Comparison of ENCODE assay signal across 8 cellular contexts in the genomic region with DNA sequence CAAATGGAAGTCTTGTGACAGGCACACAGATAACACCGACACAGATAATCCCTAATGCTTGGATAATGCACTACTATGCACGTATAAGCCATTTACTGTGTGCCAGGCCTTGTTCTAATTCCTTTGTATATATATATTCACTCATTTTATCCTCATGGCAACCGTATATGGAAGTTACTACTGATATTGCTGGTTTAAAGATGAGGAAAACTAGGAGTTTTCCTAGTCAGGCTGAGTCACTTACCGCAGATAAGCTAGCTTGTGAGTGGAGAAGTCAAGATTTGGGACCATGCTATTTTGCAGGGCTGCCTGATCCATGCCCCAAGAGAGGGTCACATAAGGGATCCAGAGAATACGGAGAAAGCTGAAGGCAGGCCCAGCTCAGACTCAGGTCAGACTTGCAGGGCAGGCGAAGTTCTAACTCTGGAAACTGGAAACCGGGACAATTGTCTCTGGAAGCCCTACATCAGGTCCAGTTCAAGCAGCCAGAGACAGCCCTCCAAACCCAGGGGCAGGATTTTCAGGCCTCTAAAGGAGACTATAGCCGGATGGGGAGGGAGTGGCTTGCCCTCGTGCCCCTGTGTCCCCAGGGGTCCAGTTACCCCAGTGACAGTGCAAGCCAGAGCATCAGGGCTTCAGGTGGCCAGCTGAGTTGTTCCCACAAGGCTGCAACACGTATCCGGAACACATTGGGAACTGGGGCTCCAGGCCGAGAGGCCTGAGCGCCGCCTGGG.
DNase-seq lines count a peak whose midpoint lies in the region; ATAC-seq and TF ChIP-seq lines count a peak whose summit lies in the region.

No MANE protein-coding gene starts in this region.

- TF ChIP-seq EP300 in transverse colon (IDR thresholded peaks at IDR 0.05; ENCODE audit: low read depth), result no peak

- TF ChIP-seq POLR2A in heart left ventricle (IDR thresholded peaks at IDR 0.05), result no peak
- no peak for TF ChIP-seq POLR2A in transverse colon (IDR thresholded peaks at IDR 0.05)

- 44 to 47% (median 45%) methylated on average over 11 to 14 of the region's 14 CpGs for WGBS in heart left ventricle, 4 donors
- WGBS in transverse colon (ENCODE audit: low coverage in 1 of 2), 2 donors, result 66 to 80% methylated on average over 4 to 10 of the region's 14 CpGs

- H3K27me3 ChIP-seq in heart left ventricle (peaks cover 0 to 16% (median 0%) of the 10 kb centered on the region in 9 donors), transverse colon (peaks cover 5% of the 10 kb centered on the region)

- in situ Hi-C loops in transverse colon (cut with MboI; ENCODE audit: low pct_ligation_motif_present in 1 of 4, low pct_unique_long_range_greater_than_20kb in 1 of 4, low sequenced_read_pairs in 3 of 4), result loop anchor here (10.0 kb wide), 2 partner anchors 955 to 965 kb away; no protein-coding TSS in a partner anchor

- TF ChIP-seq CTCF in heart left ventricle (IDR thresholded peaks at IDR 0.05), result no peak
- no peak for TF ChIP-seq CTCF in fibroblast of the aortic adventitia (IDR thresholded peaks at IDR 0.05; ENCODE audit: insufficient read depth, low read length)
- TF ChIP-seq CTCF in transverse colon (IDR thresholded peaks at IDR 0.05), result no peak
- TF ChIP-seq CTCF in GM20000 (IDR thresholded peaks at IDR 0.05; ENCODE audit: extremely low read depth, missing control alignments), result no peak

- ATAC-seq in heart left ventricle, result peak in 1 of 4 donors; percentile 28
- ATAC-seq in left ventricle myocardium superior, result no peak
- peak; percentile 11 for ATAC-seq in HG03571 (IDR thresholded peaks at IDR 0.05; ENCODE audit: unreplicated experiment)

- DNase-seq in heart left ventricle (no peak), left ventricle myocardium superior (no peak), fibroblast of the aortic adventitia (ENCODE audit: low read depth) (peak; percentile 47), transverse colon (no peak), GM20000 (ENCODE audit: low spot score) (no peak), kidney tubule cell (ENCODE audit: low spot score) (no peak)
- DNase-seq in activated effector memory CD4-positive, alpha-beta T cell treated with anti-CD3 and anti-CD28 coated beads, Interleukin-2, amount 50 U/mL, for 16 hours, result no peak

- peak overlapping the region in 1 of 12 donors; percentile 53 for H3K4me3 ChIP-seq in heart left ventricle
- H3K4me3 ChIP-seq in fibroblast of the aortic adventitia (ENCODE audit: low read depth, low read length), result no peak overlapping the region
- H3K4me3 ChIP-seq in transverse colon, result no peak overlapping the region

- peak overlapping the region; percentile 26 to 84 (median 76) for H3K27ac ChIP-seq in heart left ventricle
- H3K27ac ChIP-seq in transverse colon, result peak overlapping the region; percentile 30 to 81 (median 69)

- H3K36me3 ChIP-seq in heart left ventricle (no peaks in the 10 kb centered on the region), transverse colon (no peaks in the 10 kb centered on the region)

- intact Hi-C loops in heart left ventricle (cut with DNase I), result loop anchor here (1.0 to 10.0 kb wide), 15 partner anchors 145 to 1088 kb away; partner anchors contain the start of gene C11orf58 (in 1 of the 10)
- intact Hi-C loops in left ventricle myocardium superior (cut with micrococcal nuclease), result loop anchor here (5.0 kb wide), 1 partner anchor 958 kb away; no protein-coding TSS in a partner anchor
- intact Hi-C loops in transverse colon (cut with DNase I; ENCODE audit: low total_unique reads), result loop anchor here (5.0 kb wide), 1 partner anchor 958 kb away; no protein-coding TSS in a partner anchor

- H3K9me3 ChIP-seq in heart left ventricle (no peaks in the 10 kb centered on the region), transverse colon (no peaks in the 10 kb centered on the region)

- H3K4me1 ChIP-seq in heart left ventricle (peaks cover 0 to 28% (median 17%) of the 10 kb centered on the region in 12 donors), transverse colon (peaks cover 8 to 16% (median 12%) of the 10 kb centered on the region in 4 donors)
